ENCODE assay signal across 17 cellular contexts in genomic region chr1:107162745-107163144, GRCh38. TPM values are rescaled to one million over a fixed set of nuclear protein-coding genes. Genes with fewer than 3 reads are reported as not detected.
DNase-seq lines count a peak whose midpoint lies in the region; ATAC-seq and TF ChIP-seq lines count a peak whose summit lies in the region.
"Had no signal": no experiment of that assay in that cellular context is flagged by ENCODE, and none has a peak within 500 bp of the region (broad histone marks: within the 10 kb centered on the region; RNA-seq: fewer than 3 reads in every experiment).

No MANE protein-coding gene starts in this region.

- CTCF ChIA-PET in A673 (lab: Charles Lee), result no interaction called here
- CTCF ChIA-PET in PC-3 (lab: Charles Lee), result no interaction called here

- peak overlapping the region; percentile 2; the same call in 1 of the 2 replicates for H2AFZ ChIP-seq in DND-41 (ENCODE audit: low read depth, low read length)
- H2AFZ ChIP-seq in PC-3 (ENCODE audit: low read length), result no peak overlapping the region
- H2AFZ ChIP-seq in smooth muscle cell (ENCODE audit: low read depth), result no peak overlapping the region

- no peaks in the 10 kb centered on the region for H3K9me2 ChIP-seq in PC-3 (replicated peaks; ENCODE audit: low read length)

- H3K4me2 ChIP-seq in DND-41 (ENCODE audit: insufficient read depth, low read length) (no peak overlapping the region), PC-3 (ENCODE audit: low read length) (peak overlapping the region; percentile 31), smooth muscle cell (no peak overlapping the region)
- H3K4me2 ChIP-seq: KMS-11 had no signal

- H3K27me3 ChIP-seq in A673 (replicated peaks; ENCODE audit: insufficient read depth, low read depth, low read length, poor library complexity) (no peaks in the 10 kb centered on the region), DND-41 (ENCODE audit: insufficient read depth, low read length, poor library complexity) (no peaks in the 10 kb centered on the region), PC-3 (ENCODE audit: low read length) (no peaks in the 10 kb centered on the region), smooth muscle cell (ENCODE audit: low read depth) (no peaks in the 10 kb centered on the region)

- H3K9me3 ChIP-seq in A673 (ENCODE audit: low read depth, low read length, poor library complexity, severe bottlenecking) (peaks cover 12% of the 10 kb centered on the region), DND-41 (ENCODE audit: insufficient read depth, low read length, severe bottlenecking) (peaks cover 10% of the 10 kb centered on the region), PC-3 (ENCODE audit: low read length) (peaks cover 9% of the 10 kb centered on the region; the same call in 1 of the 2 replicates), smooth muscle cell (replicated peaks; ENCODE audit: low read depth) (no peaks in the 10 kb centered on the region)

- peak; percentile 53; the same call in 2 of the 3 replicates for ATAC-seq in DND-41 (ENCODE audit: insufficient read depth, low read depth)
- ATAC-seq in PC-3, result peak; percentile 96

- BruUV-seq in A673 (replicated peaks; lab: Mats Ljungman, UMichigan) (no TSS peak), PC-3 (replicated peaks; lab: Mats Ljungman, UMichigan) (no TSS peak)

- H3K36me3 ChIP-seq in A673 (ENCODE audit: insufficient read depth, low read length, poor library complexity, severe bottlenecking), result peaks cover 22% of the 10 kb centered on the region
- H3K36me3 ChIP-seq in DND-41 (ENCODE audit: insufficient read depth, low read length), result no peaks in the 10 kb centered on the region
- H3K36me3 ChIP-seq in PC-3 (ENCODE audit: low read depth, low read length), result peaks cover 8% of the 10 kb centered on the region; the same call in 1 of the 2 replicates
- no peaks in the 10 kb centered on the region for H3K36me3 ChIP-seq in smooth muscle cell (ENCODE audit: low read depth)

- H3K9ac ChIP-seq in DND-41 (ENCODE audit: low read depth, low read length), result no peak overlapping the region
- H3K9ac ChIP-seq in PC-3 (ENCODE audit: low read length), result no peak overlapping the region
- H3K9ac ChIP-seq in smooth muscle cell (ENCODE audit: low read depth), result no peak overlapping the region
- H3K9ac ChIP-seq: KMS-11 had no signal

- H3K4me1 ChIP-seq in A673 (ENCODE audit: insufficient read depth, low read length, poor library complexity, severe bottlenecking), result peaks cover 64% of the 10 kb centered on the region
- H3K4me1 ChIP-seq in DND-41 (ENCODE audit: insufficient read depth, low read length), result peaks cover 10% of the 10 kb centered on the region
- H3K4me1 ChIP-seq in PC-3 (ENCODE audit: insufficient read depth, low read length), result peaks cover 10% of the 10 kb centered on the region
- H3K4me1 ChIP-seq in smooth muscle cell (ENCODE audit: low read depth), result no peaks in the 10 kb centered on the region

- DNase-seq in A673 (ENCODE audit: low spot score), result no peak
- no peak for DNase-seq in DND-41
- peak; percentile 78 for DNase-seq in PC-3
- DNase-seq in epithelial cell of esophagus (ENCODE audit: low read depth), result peak; percentile 54
- no peak for DNase-seq in smooth muscle cell (lab: John Stamatoyannopoulos, UW; ENCODE audit: unreplicated experiment)
- no peak for DNase-seq in epidermal melanocyte (ENCODE audit: insufficient read length, low spot score)
- DNase-seq in NCI-H128 (lab: John Stamatoyannopoulos, UW; ENCODE audit: unreplicated experiment), result no peak
- DNase-seq: GDM1, NCI-H1436, NCI-H1930, NCI-H2171, NCI-H446, NCI-H774 had no signal

- WGBS in smooth muscle cell (ENCODE audit: low lambda C conversion rate), result 93% methylated on average over 1 of the region's 1 CpG

- H3F3A ChIP-seq in PC-3 (ENCODE audit: low read length, unreplicated experiment) (peaks cover 4% of the 10 kb centered on the region), smooth muscle cell (ENCODE audit: low read depth) (no peaks in the 10 kb centered on the region)

- no peak for TF ChIP-seq CTCF in A673 (conservative IDR thresholded peaks at IDR 0.05; ENCODE audit: low read depth, low read length)
- TF ChIP-seq CTCF in DND-41 (IDR thresholded peaks at IDR 0.05; ENCODE audit: borderline replicate concordance, extremely low read depth, low read length, poor library complexity, severe bottlenecking), result no peak
- no peak for TF ChIP-seq CTCF in PC-3 (conservative IDR thresholded peaks at IDR 0.05; ENCODE audit: low read depth, low read length)
- TF ChIP-seq CTCF in epithelial cell of esophagus (IDR thresholded peaks at IDR 0.05; ENCODE audit: insufficient read depth, low read depth, low read length, missing control alignments), result no peak
- TF ChIP-seq CTCF in smooth muscle cell (IDR thresholded peaks at IDR 0.05; ENCODE audit: borderline replicate concordance, insufficient read depth, poor library complexity, severe bottlenecking), result no peak

- H4K20me1 ChIP-seq in DND-41 (ENCODE audit: insufficient read depth, low read length), result no peaks in the 10 kb centered on the region
- H4K20me1 ChIP-seq in PC-3 (ENCODE audit: low read length), result no peaks in the 10 kb centered on the region
- H4K20me1 ChIP-seq in smooth muscle cell (ENCODE audit: low read depth), result no peaks in the 10 kb centered on the region

- POLR2A ChIA-PET in A673 (lab: Charles Lee; ENCODE audit: low non-redundant PET) (no interaction called here), PC-3 (lab: Charles Lee; ENCODE audit: unreplicated experiment) (no interaction called here)

- intact Hi-C loops in A673 (cut with micrococcal nuclease; ENCODE audit: unreplicated experiment), result no loop called here
- intact Hi-C loops in PC-3 (cut with micrococcal nuclease), result loop anchor here (10.0 kb wide), 1 partner anchor 522 kb away; no protein-coding TSS in a partner anchor

- no peak overlapping the region for H3K4me3 ChIP-seq in A673 (ENCODE audit: low read depth, low read length, poor library complexity, severe bottlenecking)
- H3K4me3 ChIP-seq in DND-41 (ENCODE audit: low read depth in 1 of 2, low read length in 2 of 2), result no peak overlapping the region
- no peak overlapping the region for H3K4me3 ChIP-seq in PC-3 (ENCODE audit: low read length)
- no peak overlapping the region for H3K4me3 ChIP-seq in epithelial cell of esophagus (ENCODE audit: low read length)
- H3K4me3 ChIP-seq in smooth muscle cell, result no peak overlapping the region

- H3K79me2 ChIP-seq in DND-41 (ENCODE audit: insufficient read depth, low read length) (no peaks in the 10 kb centered on the region), PC-3 (ENCODE audit: low read length) (peaks cover 17% of the 10 kb centered on the region), smooth muscle cell (ENCODE audit: low read depth) (no peaks in the 10 kb centered on the region)

- H3K27ac ChIP-seq in A673 (ENCODE audit: low read depth, low read length, poor library complexity, severe bottlenecking) (peak overlapping the region; percentile 64), DND-41 (ENCODE audit: low read length) (no peak overlapping the region), PC-3 (ENCODE audit: low read length) (peak overlapping the region; percentile 20; the same call in 1 of the 2 replicates), smooth muscle cell (ENCODE audit: low read depth) (no peak overlapping the region)
- H3K27ac ChIP-seq: KMS-11 had no signal

RNA-seq across cellular contexts. Expression of gene NTNG1, which starts 21.9 kb away (rescaled TPM):
- total RNA-seq in A673 (2021) (91.5 and 93.8 TPM in 2 replicates), PC-3 (2014; rRNA removed) (6.7 and 6.8 TPM in 2 replicates), smooth muscle cell (0.76 and 1.1 TPM in 2 replicates)
- polyA plus RNA-seq in smooth muscle cell, result 0.39 and 0.58 TPM in 2 replicates
- total RNA-seq: RPMI7951; T-helper 1 cell treated with Interleukin-12 subunit alpha and Interleukin-12 subunit beta and Interleukin-4 antibody, amounts not matched to agents 30 ng/mL and 1 ng/mL, for 36 hours had no signal
- polyA plus RNA-seq: CD14-positive monocyte had no signal

Comparison
In these comparisons a context has a peak if more than half of its experiments do, and no peak if none do; other contexts are left out.
1. DNase-seq: peak in PC-3 (single experiment) and epithelial cell of esophagus (single experiment); none in A673 (single experiment), DND-41 (single experiment), smooth muscle cell (single experiment), epidermal melanocyte (single experiment) and NCI-H128 (single experiment).
2. H3K27ac ChIP-seq: peak in A673 (single experiment) and PC-3 (single experiment); none in DND-41 (single experiment) and smooth muscle cell (single experiment).
3. RNA of gene NTNG1, which starts 21.9 kb away (total RNA-seq): 91.5 to 93.8 TPM in A673; 6.7 to 6.8 TPM in PC-3 and 0.76 to 1.1 TPM in smooth muscle cell; every median in the first group is over 10 times any median in the second.